26 cellular contexts compared by ENCODE assay signal in genomic region chr4:94439606-94440005, GRCh38.
"Had no signal": no experiment of that assay in that cellular context is flagged by ENCODE, and none has a peak within 500 bp of the region (broad histone marks: within the 10 kb centered on the region; RNA-seq: fewer than 3 reads in every experiment).

No MANE protein-coding gene starts in this region.

- ATAC-seq: activated CD4-positive, alpha-beta T cell treated with anti-CD3 and anti-CD28 coated beads for 36 hours; activated CD8-positive, alpha-beta memory T cell treated with anti-CD3 and anti-CD28 coated beads, Interleukin-2, amount 10 ng/mL, durations not matched to agents 7 days and 5 days; activated CD8-positive, alpha-beta T cell treated with anti-CD3 and anti-CD28 coated beads, Interleukin-2, amount 10 ng/mL, durations not matched to agents 7 days and 5 days; foreskin keratinocyte; gastroesophageal sphincter had no signal

- H3K27ac Mint-ChIP-seq: activated CD4-positive, alpha-beta memory T cell treated with anti-CD3 and anti-CD28 coated beads for 36 hours; activated CD4-positive, alpha-beta T cell treated with anti-CD3 and anti-CD28 coated beads for 36 hours; activated CD4-positive, alpha-beta T cell treated with anti-CD3 and anti-CD28 coated beads, Interleukin-2, amount 10 ng/mL, durations not matched to agents 24 days and 14 days; activated CD8-positive, alpha-beta memory T cell treated with anti-CD3 and anti-CD28 coated beads, Interleukin-2, amount 10 ng/mL, durations not matched to agents 7 days and 5 days; activated CD8-positive, alpha-beta T cell treated with anti-CD3 and anti-CD28 coated beads, Interleukin-2, amount 10 ng/mL, durations not matched to agents 7 days and 5 days; activated naive CD4-positive, alpha-beta T cell treated with anti-CD3 and anti-CD28 coated beads for 36 hours; activated naive CD4-positive, alpha-beta T cell treated with anti-CD3 and anti-CD28 coated beads, Interleukin-2, amount 50 U/mL, for 24 hours; activated naive CD8-positive, alpha-beta T cell treated with anti-CD3 and anti-CD28 coated beads for 36 hours; activated T-helper 1 cell treated with anti-CD3 and anti-CD28 coated beads, Interleukin-12 subunit alpha, Interleukin-12 subunit beta, Interleukin-2, Interleukin-4 antibody, amounts not matched to agents 30 ng/mL and 10 ng/mL and 1 ng/mL, durations not matched to agents 14 hours and 24 hours and 36 hours; activated T-helper 2 cell treated with anti-CD3 and anti-CD28 coated beads, Interferon-gamma antibody, Interleukin-2, Interleukin-4, amounts not matched to agents 10 μg/mL and 5 μg/mL and 100 μg/mL, durations not matched to agents 14 hours and 24 hours and 36 hours had no signal

- DNase-seq: activated CD4-positive, alpha-beta memory T cell treated with anti-CD3 and anti-CD28 coated beads for 36 hours; activated CD4-positive, alpha-beta T cell treated with anti-CD3 and anti-CD28 coated beads for 36 hours; activated CD4-positive, alpha-beta T cell treated with anti-CD3 and anti-CD28 coated beads, Interleukin-2, amount 10 ng/mL, durations not matched to agents 24 days and 14 days; activated CD4-positive, CD25-positive, alpha-beta regulatory T cell; activated CD4-positive, CD25-positive, alpha-beta regulatory T cell treated with anti-CD3 and anti-CD28 coated beads, Interleukin-2, amount 50 U/mL, for 72 hours; activated CD8-positive, alpha-beta memory T cell treated with anti-CD3 and anti-CD28 coated beads, Interleukin-2, amount 10 ng/mL, durations not matched to agents 7 days and 5 days; activated CD8-positive, alpha-beta memory T cell treated with anti-CD3 and anti-CD28 coated beads, Interleukin-2, amount 50 U/mL, for 4 hours; activated CD8-positive, alpha-beta T cell treated with anti-CD3 and anti-CD28 coated beads, Interleukin-2, amount 10 ng/mL, durations not matched to agents 7 days and 5 days; activated effector memory CD4-positive, alpha-beta T cell treated with anti-CD3 and anti-CD28 coated beads, Interleukin-2, amount 50 U/mL, for 16 hours; activated naive CD4-positive, alpha-beta T cell treated with anti-CD3 and anti-CD28 coated beads for 36 hours; activated T-cell treated with anti-CD3 and anti-CD28 coated beads, Interleukin-2, amount 50 U/mL, for 1 hour; activated T-cell treated with anti-CD3 and anti-CD28 coated beads, Interleukin-2, amount 50 U/mL, for 48 hours; amniotic stem cell; anterior cingulate cortex; brain microvascular endothelial cell; cortex of kidney; effector CD8-positive, alpha-beta T cell; erythroblast; foreskin keratinocyte; heart right ventricle; T-helper 2 cell had no signal

- H3K9me3 Mint-ChIP-seq: activated CD4-positive, alpha-beta T cell treated with anti-CD3 and anti-CD28 coated beads, Interleukin-2, amount 10 ng/mL, durations not matched to agents 24 days and 14 days; activated naive CD4-positive, alpha-beta T cell treated with anti-CD3 and anti-CD28 coated beads for 36 hours; activated naive CD4-positive, alpha-beta T cell treated with anti-CD3 and anti-CD28 coated beads, Interleukin-2, amount 50 U/mL, for 24 hours; activated T-helper 1 cell treated with anti-CD3 and anti-CD28 coated beads, Interleukin-12 subunit alpha, Interleukin-12 subunit beta, Interleukin-2, Interleukin-4 antibody, amounts not matched to agents 30 ng/mL and 10 ng/mL and 1 ng/mL, durations not matched to agents 14 hours and 24 hours and 36 hours; activated T-helper 2 cell treated with anti-CD3 and anti-CD28 coated beads, Interferon-gamma antibody, Interleukin-2, Interleukin-4, amounts not matched to agents 10 μg/mL and 5 μg/mL and 100 μg/mL, durations not matched to agents 14 hours and 24 hours and 36 hours had no signal

- H3K4me3 Mint-ChIP-seq: activated CD4-positive, alpha-beta memory T cell treated with anti-CD3 and anti-CD28 coated beads for 36 hours; activated CD4-positive, alpha-beta T cell treated with anti-CD3 and anti-CD28 coated beads for 36 hours; activated CD4-positive, alpha-beta T cell treated with anti-CD3 and anti-CD28 coated beads, Interleukin-2, amount 10 ng/mL, durations not matched to agents 24 days and 14 days; activated CD8-positive, alpha-beta memory T cell treated with anti-CD3 and anti-CD28 coated beads, Interleukin-2, amount 10 ng/mL, durations not matched to agents 7 days and 5 days; activated CD8-positive, alpha-beta T cell treated with anti-CD3 and anti-CD28 coated beads, Interleukin-2, amount 10 ng/mL, durations not matched to agents 7 days and 5 days; activated naive CD4-positive, alpha-beta T cell treated with anti-CD3 and anti-CD28 coated beads for 36 hours; activated naive CD4-positive, alpha-beta T cell treated with anti-CD3 and anti-CD28 coated beads, Interleukin-2, amount 50 U/mL, for 24 hours; activated naive CD8-positive, alpha-beta T cell treated with anti-CD3 and anti-CD28 coated beads for 36 hours; activated T-helper 1 cell treated with anti-CD3 and anti-CD28 coated beads, Interleukin-12 subunit alpha, Interleukin-12 subunit beta, Interleukin-2, Interleukin-4 antibody, amounts not matched to agents 30 ng/mL and 10 ng/mL and 1 ng/mL, durations not matched to agents 14 hours and 24 hours and 36 hours had no signal

- H3K36me3 Mint-ChIP-seq: activated CD4-positive, alpha-beta memory T cell treated with anti-CD3 and anti-CD28 coated beads for 36 hours; activated CD8-positive, alpha-beta memory T cell treated with anti-CD3 and anti-CD28 coated beads, Interleukin-2, amount 10 ng/mL, durations not matched to agents 7 days and 5 days; activated naive CD4-positive, alpha-beta T cell treated with anti-CD3 and anti-CD28 coated beads, Interleukin-2, amount 50 U/mL, for 24 hours had no signal

- H3K4me1 Mint-ChIP-seq: activated CD4-positive, alpha-beta T cell treated with anti-CD3 and anti-CD28 coated beads for 36 hours; activated CD4-positive, alpha-beta T cell treated with anti-CD3 and anti-CD28 coated beads, Interleukin-2, amount 10 ng/mL, durations not matched to agents 24 days and 14 days; activated naive CD4-positive, alpha-beta T cell treated with anti-CD3 and anti-CD28 coated beads, Interleukin-2, amount 50 U/mL, for 24 hours had no signal
